ENCODE assay signal across 12 cellular contexts in genomic region chr5:157269165-157269671, GRCh38. TPM values are rescaled to one million over a fixed set of nuclear protein-coding genes. Genes with fewer than 3 reads are reported as not detected.
DNase-seq lines count a peak whose midpoint lies in the region; TF ChIP-seq lines count a peak whose summit lies in the region.
"Had no signal": no experiment of that assay in that cellular context is flagged by ENCODE, and none has a peak within 500 bp of the region (broad histone marks: within the 10 kb centered on the region; RNA-seq: fewer than 3 reads in every experiment).

No MANE protein-coding gene starts in this region.

- H2BK120ac ChIP-seq in H9 (ENCODE audit: low read depth, low read length, poor library complexity, severe bottlenecking): no peak overlapping the region

- H3K79me2 ChIP-seq in H9 (ENCODE audit: insufficient read depth, low read length): peaks cover 15% of the 10 kb centered on the region; the same call in 1 of the 2 replicates

- CTCF ChIA-PET in activated CD4-positive, alpha-beta memory T cell treated with anti-CD3 and anti-CD28 coated beads, Interleukin-2, amount 10 ng/mL, durations not matched to agents 7 days and 5 days (lab: Charles Lee): interaction anchor here (0.8 kb wide), 1 partner anchor 35 kb away, joined by 3 read pairs; no protein-coding TSS in a partner anchor

- WGBS in H9 (ENCODE audit: extremely low coverage, insufficient read length, low lambda C conversion rate): no CpG with 5 or more reads among the region's 6 CpGs

- no peak overlapping the region for H2AK5ac ChIP-seq in H9 (ENCODE audit: insufficient read length, low read length)

- no peak overlapping the region for H2BK15ac ChIP-seq in H9 (ENCODE audit: low read depth, low read length)

- H3K4me3 Mint-ChIP-seq in H9: 0 out of 5 replicates have a peak overlapping the region, but pooled peaks of 1 of the 2 experiments have one; percentile 4
- peak overlapping the region; percentile 98 for H3K4me3 Mint-ChIP-seq in activated CD4-positive, alpha-beta memory T cell treated with anti-CD3 and anti-CD28 coated beads, Interleukin-2, amount 10 ng/mL, durations not matched to agents 7 days and 5 days

- no peaks in the 10 kb centered on the region for H3K9me3 ChIP-seq in H9 (ENCODE audit: control insufficient read depth, low read depth, low read length)
- H3K9me3 ChIP-seq: prostate gland had no signal

- peaks cover 10% of the 10 kb centered on the region; the same call in 1 of the 2 replicates for H3K4me1 ChIP-seq in H9 (ENCODE audit: insufficient read depth, low read length)
- H3K4me1 ChIP-seq: prostate gland had no signal

- H3K23ac ChIP-seq in H9 (ENCODE audit: insufficient read length, low read depth, low read length): no peak overlapping the region

- peak overlapping the region; percentile 28 for H4K5ac ChIP-seq in H9 (ENCODE audit: insufficient read length, low read depth, low read length)

- H3K9ac ChIP-seq in H9 (ENCODE audit: extremely low read depth, insufficient read length, low read length): no peak overlapping the region
- H3K9ac ChIP-seq: GM23248 had no signal

- H3K27ac ChIP-seq in H9 (ENCODE audit: insufficient read length, low read depth, low read length) (peak overlapping the region; percentile 42), substantia nigra (ENCODE audit: low read depth, low read length, poor library complexity, severe bottlenecking) (no peak overlapping the region)
- H3K27ac ChIP-seq: GM23248, prostate gland had no signal

- H3K56ac ChIP-seq in H9 (ENCODE audit: insufficient read length, low read depth, low read length): no peak overlapping the region

- no peak overlapping the region for H2BK12ac ChIP-seq in H9 (ENCODE audit: insufficient read length, low read depth, low read length)

- H3K4ac ChIP-seq in H9 (ENCODE audit: low read depth, low read length): no peak overlapping the region

- H3K27me3 ChIP-seq in H9 (ENCODE audit: insufficient read depth, low read length): no peaks in the 10 kb centered on the region

- H2AFZ ChIP-seq in H9 (ENCODE audit: low read length): no peak overlapping the region
- H2AFZ ChIP-seq: GM23248 had no signal

- H3K4me2 ChIP-seq in H9 (ENCODE audit: insufficient read depth, insufficient read length, low read length): peak overlapping the region; percentile 60

- POLR2A ChIA-PET in activated CD4-positive, alpha-beta memory T cell treated with anti-CD3 and anti-CD28 coated beads, Interleukin-2, amount 10 ng/mL, durations not matched to agents 7 days and 5 days (lab: Charles Lee): interaction anchor here (0.7 to 8.7 kb wide), 7 partner anchors 14 to 127 kb away, joined by 3 to 145 read pairs (median 7); partner anchors contain the start of gene MED7

- H3K9me3 Mint-ChIP-seq in H9: no peaks in the 10 kb centered on the region
- no peaks in the 10 kb centered on the region for H3K9me3 Mint-ChIP-seq in activated CD4-positive, alpha-beta memory T cell treated with anti-CD3 and anti-CD28 coated beads, Interleukin-2, amount 10 ng/mL, durations not matched to agents 7 days and 5 days

- H3K23me2 ChIP-seq in H9 (ENCODE audit: insufficient read length, low read depth, low read length, poor library complexity, severe bottlenecking): no peaks in the 10 kb centered on the region

- H2BK5ac ChIP-seq in H9 (ENCODE audit: insufficient read length, low read length): no peak overlapping the region

- H4K8ac ChIP-seq in H9 (replicated peaks; ENCODE audit: insufficient read length, low read depth, low read length): no peak overlapping the region

- H3T11ph ChIP-seq in H9 (ENCODE audit: low read length): no peak overlapping the region

- peaks cover 7% of the 10 kb centered on the region for H3K27me3 Mint-ChIP-seq in H9 (ENCODE audit: low read depth)
- H3K27me3 Mint-ChIP-seq in activated CD4-positive, alpha-beta memory T cell treated with anti-CD3 and anti-CD28 coated beads, Interleukin-2, amount 10 ng/mL, durations not matched to agents 7 days and 5 days: no peaks in the 10 kb centered on the region

- peak overlapping the region in 2 of 3 experiments; percentile 17 to 61; a peak in 1 of 7 replicates for H3K27ac Mint-ChIP-seq in H9
- peak overlapping the region; percentile 100 for H3K27ac Mint-ChIP-seq in activated CD4-positive, alpha-beta memory T cell treated with anti-CD3 and anti-CD28 coated beads, Interleukin-2, amount 10 ng/mL, durations not matched to agents 7 days and 5 days

- no peak overlapping the region for H4K91ac ChIP-seq in H9 (ENCODE audit: insufficient read length, low read depth, low read length)

- H3K4me1 Mint-ChIP-seq in H9: peaks cover 33 to 34% of the 10 kb centered on the region in 2 experiments
- H3K4me1 Mint-ChIP-seq in activated CD4-positive, alpha-beta memory T cell treated with anti-CD3 and anti-CD28 coated beads, Interleukin-2, amount 10 ng/mL, durations not matched to agents 7 days and 5 days: peaks cover 80% of the 10 kb centered on the region

- DNase-seq in CD1c-positive myeloid dendritic cell (ENCODE audit: extremely low spot score) (peak; percentile 29), H9 (peak; percentile 68), left kidney (ENCODE audit: low read depth, low spot score) (peak; percentile 47), NCI-H2196 (lab: John Stamatoyannopoulos, UW; ENCODE audit: unreplicated experiment) (no peak), NCI-H2227 (lab: John Stamatoyannopoulos, UW; ENCODE audit: unreplicated experiment) (no peak), substantia nigra (lab: John Stamatoyannopoulos, UW) (no peak)
- no peak for DNase-seq in activated CD4-positive, alpha-beta memory T cell treated with anti-CD3 and anti-CD28 coated beads, Interleukin-2, amount 10 ng/mL, durations not matched to agents 7 days and 5 days
- no peak for DNase-seq in activated CD4-positive, CD25-positive, alpha-beta regulatory T cell treated with anti-CD3 and anti-CD28 coated beads, Interleukin-2, amount 50 U/mL, for 72 hours
- DNase-seq: activated gamma-delta T cell, DMS153, GM23248 had no signal

- peaks cover 7% of the 10 kb centered on the region for H4K20me1 ChIP-seq in H9 (ENCODE audit: control insufficient read depth, insufficient read depth, insufficient read length)

- peaks cover 0 to 2% (median 0%) of the 10 kb centered on the region in 3 experiments; a peak in 1 of 7 replicates for H3K36me3 Mint-ChIP-seq in H9 (ENCODE audit: insufficient read depth in 1 of 3, low read depth in 3 of 3)
- H3K36me3 Mint-ChIP-seq in activated CD4-positive, alpha-beta memory T cell treated with anti-CD3 and anti-CD28 coated beads, Interleukin-2, amount 10 ng/mL, durations not matched to agents 7 days and 5 days (ENCODE audit: low read depth): peaks cover 55% of the 10 kb centered on the region

- H3K14ac ChIP-seq in H9 (ENCODE audit: insufficient read depth, low read length): no peak overlapping the region

- no peak for TF ChIP-seq CTCF in H9 (conservative IDR thresholded peaks at IDR 0.05)

- peaks cover 7% of the 10 kb centered on the region for H3K79me1 ChIP-seq in H9 (ENCODE audit: insufficient read depth, low read depth, low read length, poor library complexity, severe bottlenecking)

- H3K18ac ChIP-seq in H9 (ENCODE audit: insufficient read length, low read depth, low read length): no peak overlapping the region

- no peak overlapping the region for H2BK20ac ChIP-seq in H9 (ENCODE audit: low read depth, low read length, poor library complexity, severe bottlenecking)

RNA-seq across cellular contexts. Expression of gene CYFIP2, which starts 3.3 kb away (rescaled TPM):
- 74.7 and 84.5 TPM in 2 replicates for total RNA-seq in H9 (2021)
- 100 to 1,000 TPM; 337 to 354 TPM for total RNA-seq in activated CD4-positive, alpha-beta memory T cell treated with anti-CD3 and anti-CD28 coated beads, Interleukin-2, amount 10 ng/mL, durations not matched to agents 7 days and 5 days

Comparison
In these comparisons a context has a peak if more than half of its experiments do, and no peak if none do; other contexts are left out.
1. DNase-seq: peak in CD1c-positive myeloid dendritic cell (single experiment), H9 (single experiment) and left kidney (single experiment); none in activated CD4-positive, alpha-beta memory T cell treated with anti-CD3 and anti-CD28 coated beads, Interleukin-2, amount 10 ng/mL, durations not matched to agents 7 days and 5 days (single experiment), NCI-H2196 (single experiment), NCI-H2227 (single experiment), substantia nigra (0 of 49) and activated CD4-positive, CD25-positive, alpha-beta regulatory T cell treated with anti-CD3 and anti-CD28 coated beads, Interleukin-2, amount 50 U/mL, for 72 hours (single experiment).